ENCODE assay signal across 17 cellular contexts in genomic region chr2:39902103-39902502, GRCh38.
DNase-seq lines count a peak whose midpoint lies in the region; ATAC-seq, FAIRE-seq and TF ChIP-seq lines count a peak whose summit lies in the region.
"Had no signal": no experiment of that assay in that cellular context is flagged by ENCODE, and none has a peak within 500 bp of the region (broad histone marks: within the 10 kb centered on the region; RNA-seq: fewer than 3 reads in every experiment).

No MANE protein-coding gene starts in this region.

- H3K9me1 ChIP-seq in keratinocyte (ENCODE audit: control insufficient read depth, extremely low read depth, insufficient read depth, low read length) = no peaks in the 10 kb centered on the region

- peak; percentile 60 for FAIRE-seq in keratinocyte (lab: Jason Lieb, UNC)
- FAIRE-seq: kidney had no signal

- H3K4me2 ChIP-seq in mammary epithelial cell (ENCODE audit: insufficient read depth, low read depth, low read length) (no peak overlapping the region), keratinocyte (ENCODE audit: control insufficient read depth, extremely low read depth, insufficient read depth, low read depth, low read length) (no peak overlapping the region)
- H3K4me2 ChIP-seq: BLaER1 treated with 17β-estradiol and CSF1 and Interleukin-3, amounts not matched to agents 10 nM and 100 nM had no signal

- H3K4me1 ChIP-seq in mammary epithelial cell (ENCODE audit: insufficient read depth, low read length) (no peaks in the 10 kb centered on the region), keratinocyte (ENCODE audit: control insufficient read depth, extremely low read depth, insufficient read depth, low read length) (no peaks in the 10 kb centered on the region)
- H3K4me1 ChIP-seq: BLaER1 treated with 17β-estradiol and CSF1 and Interleukin-3, amounts not matched to agents 10 nM and 100 nM; parathyroid adenoma; tibial artery had no signal

- H3K36me3 Mint-ChIP-seq in T-helper 17 cell (ENCODE audit: low read depth) = no peaks in the 10 kb centered on the region
- no peaks in the 10 kb centered on the region for H3K36me3 Mint-ChIP-seq in osteocyte (ENCODE audit: unreplicated experiment)
- H3K36me3 Mint-ChIP-seq: activated CD8-positive, alpha-beta memory T cell treated with anti-CD3 and anti-CD28 coated beads, Interleukin-2, amount 10 ng/mL, durations not matched to agents 7 days and 5 days; activated naive CD8-positive, alpha-beta T cell treated with anti-CD3 and anti-CD28 coated beads, Interleukin-2, amount 10 ng/mL, durations not matched to agents 7 days and 5 days had no signal

- no peaks in the 10 kb centered on the region for H3K9me3 Mint-ChIP-seq in osteocyte (ENCODE audit: unreplicated experiment)
- H3K9me3 Mint-ChIP-seq: activated naive CD8-positive, alpha-beta T cell treated with anti-CD3 and anti-CD28 coated beads, Interleukin-2, amount 10 ng/mL, durations not matched to agents 7 days and 5 days had no signal

- no peaks in the 10 kb centered on the region for H3K4me1 Mint-ChIP-seq in T-helper 17 cell
- H3K4me1 Mint-ChIP-seq in osteocyte (ENCODE audit: unreplicated experiment) = no peaks in the 10 kb centered on the region
- H3K4me1 Mint-ChIP-seq: activated CD8-positive, alpha-beta memory T cell treated with anti-CD3 and anti-CD28 coated beads, Interleukin-2, amount 10 ng/mL, durations not matched to agents 7 days and 5 days; activated naive CD8-positive, alpha-beta T cell treated with anti-CD3 and anti-CD28 coated beads, Interleukin-2, amount 10 ng/mL, durations not matched to agents 7 days and 5 days had no signal

- H3K27me3 ChIP-seq in mammary epithelial cell (ENCODE audit: insufficient read depth, low read length) (no peaks in the 10 kb centered on the region), keratinocyte (ENCODE audit: control insufficient read depth, extremely low read depth, insufficient read depth, low read length) (no peaks in the 10 kb centered on the region)
- H3K27me3 ChIP-seq: BLaER1 treated with 17β-estradiol and CSF1 and Interleukin-3, amounts not matched to agents 10 nM and 100 nM; tibial artery had no signal

- H3K36me3 ChIP-seq in mammary epithelial cell (ENCODE audit: insufficient read depth, low read length) = no peaks in the 10 kb centered on the region
- H3K36me3 ChIP-seq in keratinocyte (ENCODE audit: control insufficient read depth in 2 of 2, extremely low read depth in 1 of 2, insufficient read depth in 2 of 2, low read length in 2 of 2) = no peaks in the 10 kb centered on the region
- H3K36me3 ChIP-seq: BLaER1 treated with 17β-estradiol and CSF1 and Interleukin-3, amounts not matched to agents 10 nM and 100 nM; tibial artery had no signal

- H3K9me3 ChIP-seq in mammary epithelial cell (replicated peaks; ENCODE audit: insufficient read depth, low read length) = no peaks in the 10 kb centered on the region
- no peaks in the 10 kb centered on the region for H3K9me3 ChIP-seq in keratinocyte (ENCODE audit: control insufficient read depth, low read depth, low read length)
- no peaks in the 10 kb centered on the region for H3K9me3 ChIP-seq in T-helper 17 cell (ENCODE audit: control insufficient read depth, low read length, poor library complexity, severe bottlenecking)
- H3K9me3 ChIP-seq: tibial artery had no signal

- H3K27ac ChIP-seq in mammary epithelial cell (ENCODE audit: insufficient read depth, low read depth, low read length) = no peak overlapping the region
- no peak overlapping the region for H3K27ac ChIP-seq in keratinocyte (ENCODE audit: control insufficient read depth, insufficient read depth, low read length)
- H3K27ac ChIP-seq: BLaER1 treated with 17β-estradiol and CSF1 and Interleukin-3, amounts not matched to agents 10 nM and 100 nM; parathyroid adenoma; tibial artery; VCaP had no signal

- H3K9ac ChIP-seq in mammary epithelial cell (ENCODE audit: insufficient read depth, low read length) = no peak overlapping the region
- H3K9ac ChIP-seq in keratinocyte (ENCODE audit: control insufficient read depth, extremely low read depth, insufficient read depth, low read length) = no peak overlapping the region
- H3K9ac ChIP-seq: BLaER1 treated with 17β-estradiol and CSF1 and Interleukin-3, amounts not matched to agents 10 nM and 100 nM; parathyroid adenoma had no signal

- dilution Hi-C loops in mammary epithelial cell (cut with HindIII; ENCODE audit: low sequenced_read_pairs) (no loop called here), keratinocyte (cut with MboI; ENCODE audit: extremely low pct_ligation_motif_present, low sequenced_read_pairs) (no loop called here)

- H3K27ac Mint-ChIP-seq in T-helper 17 cell (no peak overlapping the region), osteocyte (ENCODE audit: unreplicated experiment) (no peak overlapping the region)
- H3K27ac Mint-ChIP-seq: activated CD8-positive, alpha-beta memory T cell treated with anti-CD3 and anti-CD28 coated beads, Interleukin-2, amount 10 ng/mL, durations not matched to agents 7 days and 5 days; activated naive CD8-positive, alpha-beta T cell treated with anti-CD3 and anti-CD28 coated beads, Interleukin-2, amount 10 ng/mL, durations not matched to agents 7 days and 5 days had no signal

- H3K79me2 ChIP-seq in mammary epithelial cell (ENCODE audit: insufficient read depth, low read length) (no peaks in the 10 kb centered on the region), keratinocyte (ENCODE audit: control insufficient read depth, insufficient read depth, low read length) (no peaks in the 10 kb centered on the region)
- H3K79me2 ChIP-seq: parathyroid adenoma had no signal

- TF ChIP-seq CTCF in HFF-Myc (IDR thresholded peaks at IDR 0.05; ENCODE audit: low read depth, low read length, missing control alignments) (no peak), mammary epithelial cell (conservative IDR thresholded peaks at IDR 0.05 in 1 of 2, IDR thresholded peaks at IDR 0.05 in 1 of 2; ENCODE audit: extremely low read depth in 1 of 2, insufficient read depth in 1 of 2, low read depth in 1 of 2, low read length in 2 of 2) (no peak), keratinocyte (optimal IDR thresholded peaks at IDR 0.05 in 1 of 3, IDR thresholded peaks at IDR 0.05 in 1 of 3, conservative IDR thresholded peaks at IDR 0.05 in 1 of 3; ENCODE audit: extremely low read depth in 1 of 3, insufficient read depth in 2 of 3, low read length in 3 of 3) (no peak), osteocyte (IDR thresholded peaks at IDR 0.05) (no peak)

- in situ Hi-C loops in mammary epithelial cell (cut with MboI; ENCODE audit: low sequenced_read_pairs in 2 of 2) = loop anchor here (25.0 kb wide), 5 partner anchors 310 to 1885 kb away; partner anchors contain the start of gene SLC8A1 (in 1 of the 2)

- DNase-seq in AG08396 (ENCODE audit: low spot score) = peak; percentile 26
- DNase-seq in HFF-Myc (ENCODE audit: extremely low read depth, low read depth) = peak; percentile 10
- peak; percentile 67 for DNase-seq in mammary epithelial cell
- no peak for DNase-seq in keratinocyte (ENCODE audit: low read depth, low spot score)
- no peak for DNase-seq in T-helper 17 cell
- no peak for DNase-seq in osteocyte (ENCODE audit: extremely low spot score, unreplicated experiment)
- no peak for DNase-seq in central memory CD4-positive, alpha-beta T cell
- DNase-seq: activated CD8-positive, alpha-beta memory T cell treated with anti-CD3 and anti-CD28 coated beads, Interleukin-2, amount 10 ng/mL, durations not matched to agents 7 days and 5 days; activated naive CD8-positive, alpha-beta T cell treated with anti-CD3 and anti-CD28 coated beads, Interleukin-2, amount 10 ng/mL, durations not matched to agents 7 days and 5 days; kidney; NCI-H2171; tibial artery had no signal

- intact Hi-C loops in mammary epithelial cell (cut with micrococcal nuclease) = no loop called here

- H3K4me3 Mint-ChIP-seq in T-helper 17 cell = no peak overlapping the region
- H3K4me3 Mint-ChIP-seq in osteocyte (ENCODE audit: unreplicated experiment) = no peak overlapping the region
- H3K4me3 Mint-ChIP-seq: activated CD8-positive, alpha-beta memory T cell treated with anti-CD3 and anti-CD28 coated beads, Interleukin-2, amount 10 ng/mL, durations not matched to agents 7 days and 5 days; activated naive CD8-positive, alpha-beta T cell treated with anti-CD3 and anti-CD28 coated beads, Interleukin-2, amount 10 ng/mL, durations not matched to agents 7 days and 5 days had no signal

- H2AFZ ChIP-seq in mammary epithelial cell (ENCODE audit: low read depth, low read length) (no peak overlapping the region), keratinocyte (ENCODE audit: control insufficient read depth, low read length) (no peak overlapping the region)
- H2AFZ ChIP-seq: parathyroid adenoma had no signal

- no peaks in the 10 kb centered on the region for H4K20me1 ChIP-seq in mammary epithelial cell (ENCODE audit: insufficient read depth, low read length)
- no peaks in the 10 kb centered on the region for H4K20me1 ChIP-seq in keratinocyte (ENCODE audit: control insufficient read depth, extremely low read depth, insufficient read depth, low read length)
- H4K20me1 ChIP-seq: BLaER1 treated with 17β-estradiol and CSF1 and Interleukin-3, amounts not matched to agents 10 nM and 100 nM had no signal

- no peak overlapping the region for H3K4me3 ChIP-seq in HFF-Myc (replicated peaks; ENCODE audit: low read depth, low read length)
- H3K4me3 ChIP-seq in mammary epithelial cell (replicated peaks in 1 of 3; ENCODE audit: insufficient read depth in 1 of 3, low read depth in 2 of 3, low read length in 3 of 3) = no peak overlapping the region
- no peak overlapping the region for H3K4me3 ChIP-seq in keratinocyte (ENCODE audit: control insufficient read depth in 2 of 3, extremely low read depth in 1 of 3, insufficient read depth in 2 of 3, low read depth in 1 of 3, low read length in 3 of 3)
- H3K4me3 ChIP-seq: BLaER1 treated with 17β-estradiol and CSF1 and Interleukin-3, amounts not matched to agents 10 nM and 100 nM; tibial artery had no signal

- H3K27me3 Mint-ChIP-seq in T-helper 17 cell (peaks cover 21% of the 10 kb centered on the region), osteocyte (ENCODE audit: unreplicated experiment) (peaks cover 60% of the 10 kb centered on the region)

- CTCF ChIA-PET in mammary epithelial cell (lab: Charles Lee; ENCODE audit: low non-redundant PET) = no interaction called here

- BruUV-seq in mammary epithelial cell (replicated peaks; lab: Mats Ljungman, UMichigan) = no TSS peak

- ATAC-seq in HG02981 (IDR thresholded peaks at IDR 0.05; ENCODE audit: unreplicated experiment) (no peak), T-helper 17 cell (no peak)
- ATAC-seq: activated CD8-positive, alpha-beta memory T cell treated with anti-CD3 and anti-CD28 coated beads, Interleukin-2, amount 10 ng/mL, durations not matched to agents 7 days and 5 days; SK-N-SH treated with all-trans-retinoic acid at 6 μM for 48 hours had no signal

Comparison
In these comparisons a context has a peak if more than half of its experiments do, and no peak if none do; other contexts are left out.
1. DNase-seq: peak in AG08396 (single experiment), HFF-Myc (single experiment) and mammary epithelial cell (single experiment); none in keratinocyte (single experiment), T-helper 17 cell (0 of 3), osteocyte (single experiment) and central memory CD4-positive, alpha-beta T cell (single experiment).